Comparison of ENCODE assay signal across 35 cellular contexts in the genomic region with DNA sequence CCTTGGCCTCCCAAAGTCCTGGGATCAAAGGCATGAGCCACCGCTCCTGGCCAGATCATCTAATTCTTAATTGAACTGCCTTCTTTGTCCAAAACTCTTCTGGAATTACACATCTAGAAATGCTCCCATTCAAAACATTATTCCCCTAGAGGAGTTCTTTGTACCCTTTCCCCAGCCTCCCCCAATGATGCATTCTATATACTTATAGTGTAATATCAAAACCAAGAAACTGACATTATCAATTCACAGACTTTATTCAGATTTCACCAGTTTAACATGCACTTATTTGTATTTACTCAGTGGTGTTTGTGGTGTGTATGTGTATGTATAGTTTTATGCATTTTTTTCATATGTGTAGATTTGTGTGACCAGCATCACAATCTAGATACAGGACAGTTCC.
"Had no signal": no experiment of that assay in that cellular context is flagged by ENCODE, and none has a peak within 500 bp of the region (broad histone marks: within the 10 kb centered on the region; RNA-seq: fewer than 3 reads in every experiment).

No MANE protein-coding gene starts in this region.

- DNase-seq: Karpas-422, Kasumi-1, MG63, MM.1S, MV-4-11, NCI-H1048, NCI-H1092, NCI-H1092 treated with DMSO at 0.1 percent for 48 hours, NCI-H1105, NCI-H1105 treated with DMSO at 0.1 percent for 48 hours, NCI-H1417, NCI-H1417 treated with DMSO at 0.1 percent for 48 hours, NCI-H1436, NCI-H1436 treated with DMSO at 0.1 percent for 48 hours, NCI-H146, NCI-H1694, NCI-H1694 treated with DMSO at 0.1 percent for 48 hours, NCI-H187, NCI-H187 treated with DMSO at 0.1 percent for 48 hours, NCI-H1930, NCI-H2029, NCI-H2029 treated with DMSO at 0.1 percent for 48 hours, NCI-H2081, NCI-H2081 treated with DMSO at 0.1 percent for 48 hours, NCI-H2107, NCI-H2171, NCI-H2171 treated with DMSO at 0.1 percent for 48 hours, NCI-H2227 treated with DMSO at 0.1 percent for 48 hours, NCI-H226, NCI-H345, NCI-H446, NCI-H446 treated with DMSO at 0.1 percent for 48 hours, NCI-H510A, NCI-H510A treated with DMSO at 0.1 percent for 48 hours, NCI-H524 had no signal

- H3K27me3 ChIP-seq: MG63 had no signal

- H3K4me3 ChIP-seq: MG63 had no signal

- H3K9me3 ChIP-seq: MG63 had no signal

- H3K36me3 ChIP-seq: MG63 had no signal
